In the genomic region with DNA sequence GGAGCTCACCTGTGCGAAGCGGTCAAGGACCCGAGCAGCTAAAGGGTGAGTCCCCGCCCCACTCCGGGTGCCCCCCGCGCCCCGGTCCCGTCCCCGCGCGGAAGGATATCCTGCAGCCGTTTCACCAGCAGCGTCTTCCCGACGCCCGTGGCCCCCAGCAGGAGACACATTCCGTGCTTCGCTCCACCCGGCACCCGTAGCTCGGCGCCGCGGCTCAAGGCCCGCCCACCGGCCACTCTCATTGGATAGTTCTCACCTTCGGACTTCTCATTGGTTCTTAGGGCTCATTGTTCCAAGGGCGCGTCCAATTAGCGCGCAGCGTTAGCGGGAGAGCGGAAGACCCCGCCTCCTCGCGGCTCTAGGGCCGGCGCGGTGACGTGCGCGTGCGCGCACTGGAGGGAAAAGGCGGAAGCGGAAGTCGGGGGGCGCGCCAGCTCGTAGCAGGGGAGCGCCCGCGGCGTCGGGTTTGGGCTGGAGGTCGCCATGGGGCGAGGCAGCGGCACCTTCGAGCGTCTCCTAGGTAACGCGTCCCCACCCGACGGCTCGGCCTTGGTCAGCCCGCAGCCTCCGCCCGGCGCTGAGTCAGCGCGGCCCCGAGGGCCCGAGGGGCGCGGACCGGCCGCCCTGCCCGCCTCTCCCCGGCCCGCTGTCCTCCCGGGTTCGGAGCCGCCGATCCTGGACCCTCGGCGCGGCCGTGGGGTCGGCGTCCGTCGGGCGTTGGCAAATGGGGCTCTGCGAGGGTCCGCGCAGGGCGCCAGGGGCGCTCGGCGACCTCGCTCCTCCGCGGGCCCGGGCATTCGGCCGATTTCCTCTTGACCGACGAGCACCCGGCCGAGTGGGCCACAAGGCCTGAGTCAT, we compare ENCODE assay signal across 2 cellular contexts.
TF ChIP-seq lines count a peak whose summit lies in the region.

A gene with protein sequence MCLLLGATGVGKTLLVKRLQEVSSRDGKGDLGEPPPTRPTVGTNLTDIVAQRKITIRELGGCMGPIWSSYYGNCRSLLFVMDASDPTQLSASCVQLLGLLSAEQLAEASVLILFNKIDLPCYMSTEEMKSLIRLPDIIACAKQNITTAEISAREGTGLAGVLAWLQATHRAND (minus strand): TSS at position 214 of the 858 bp plus-strand sequence. CDS start 44 bp downstream, at position 170.
A gene with protein sequence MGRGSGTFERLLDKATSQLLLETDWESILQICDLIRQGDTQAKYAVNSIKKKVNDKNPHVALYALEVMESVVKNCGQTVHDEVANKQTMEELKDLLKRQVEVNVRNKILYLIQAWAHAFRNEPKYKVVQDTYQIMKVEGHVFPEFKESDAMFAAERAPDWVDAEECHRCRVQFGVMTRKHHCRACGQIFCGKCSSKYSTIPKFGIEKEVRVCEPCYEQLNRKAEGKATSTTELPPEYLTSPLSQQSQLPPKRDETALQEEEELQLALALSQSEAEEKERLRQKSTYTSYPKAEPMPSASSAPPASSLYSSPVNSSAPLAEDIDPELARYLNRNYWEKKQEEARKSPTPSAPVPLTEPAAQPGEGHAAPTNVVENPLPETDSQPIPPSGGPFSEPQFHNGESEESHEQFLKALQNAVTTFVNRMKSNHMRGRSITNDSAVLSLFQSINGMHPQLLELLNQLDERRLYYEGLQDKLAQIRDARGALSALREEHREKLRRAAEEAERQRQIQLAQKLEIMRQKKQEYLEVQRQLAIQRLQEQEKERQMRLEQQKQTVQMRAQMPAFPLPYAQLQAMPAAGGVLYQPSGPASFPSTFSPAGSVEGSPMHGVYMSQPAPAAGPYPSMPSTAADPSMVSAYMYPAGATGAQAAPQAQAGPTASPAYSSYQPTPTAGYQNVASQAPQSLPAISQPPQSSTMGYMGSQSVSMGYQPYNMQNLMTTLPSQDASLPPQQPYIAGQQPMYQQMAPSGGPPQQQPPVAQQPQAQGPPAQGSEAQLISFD (plus strand): TSS at position 428 of the 858 bp plus-strand sequence. CDS start 56 bp downstream, at position 484.

TF ChIP-seq in HCT116, 20 proteins besides CTCF, POLR2A, EP300 and RAD21:
- TF ChIP-seq ELF1 (IDR thresholded peaks at IDR 0.05; ENCODE audit: borderline replicate concordance, low read depth) = no peak; the same call in 1 of the 2 replicates
- TF ChIP-seq YY1 (IDR thresholded peaks at IDR 0.05; ENCODE audit: extremely low read depth, insufficient replicate concordance, low read depth, low read length) = peak; percentile 17
- no peak for TF ChIP-seq EZH2 (IDR thresholded peaks at IDR 0.05)
- TF ChIP-seq CEBPB (IDR thresholded peaks at IDR 0.05; ENCODE audit: low read depth) = no peak
- TF ChIP-seq, protein P1, sequence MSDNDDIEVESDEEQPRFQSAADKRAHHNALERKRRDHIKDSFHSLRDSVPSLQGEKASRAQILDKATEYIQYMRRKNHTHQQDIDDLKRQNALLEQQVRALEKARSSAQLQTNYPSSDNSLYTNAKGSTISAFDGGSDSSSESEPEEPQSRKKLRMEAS (IDR thresholded peaks at IDR 0.05) = peak; percentile 83
- peak; percentile 99 for TF ChIP-seq SP1 (IDR thresholded peaks at IDR 0.05; ENCODE audit: low read depth)
- TF ChIP-seq POLR2AphosphoS5 (IDR thresholded peaks at IDR 0.05; ENCODE audit: low read depth, low read length) = peak; percentile 82
- TF ChIP-seq ZNF274 (IDR thresholded peaks at IDR 0.05; ENCODE audit: low read depth, low read length) = no peak
- TF ChIP-seq, protein P2, sequence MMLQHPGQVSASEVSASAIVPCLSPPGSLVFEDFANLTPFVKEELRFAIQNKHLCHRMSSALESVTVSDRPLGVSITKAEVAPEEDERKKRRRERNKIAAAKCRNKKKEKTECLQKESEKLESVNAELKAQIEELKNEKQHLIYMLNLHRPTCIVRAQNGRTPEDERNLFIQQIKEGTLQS (IDR thresholded peaks at IDR 0.05) = no peak
- TF ChIP-seq, protein P3, sequence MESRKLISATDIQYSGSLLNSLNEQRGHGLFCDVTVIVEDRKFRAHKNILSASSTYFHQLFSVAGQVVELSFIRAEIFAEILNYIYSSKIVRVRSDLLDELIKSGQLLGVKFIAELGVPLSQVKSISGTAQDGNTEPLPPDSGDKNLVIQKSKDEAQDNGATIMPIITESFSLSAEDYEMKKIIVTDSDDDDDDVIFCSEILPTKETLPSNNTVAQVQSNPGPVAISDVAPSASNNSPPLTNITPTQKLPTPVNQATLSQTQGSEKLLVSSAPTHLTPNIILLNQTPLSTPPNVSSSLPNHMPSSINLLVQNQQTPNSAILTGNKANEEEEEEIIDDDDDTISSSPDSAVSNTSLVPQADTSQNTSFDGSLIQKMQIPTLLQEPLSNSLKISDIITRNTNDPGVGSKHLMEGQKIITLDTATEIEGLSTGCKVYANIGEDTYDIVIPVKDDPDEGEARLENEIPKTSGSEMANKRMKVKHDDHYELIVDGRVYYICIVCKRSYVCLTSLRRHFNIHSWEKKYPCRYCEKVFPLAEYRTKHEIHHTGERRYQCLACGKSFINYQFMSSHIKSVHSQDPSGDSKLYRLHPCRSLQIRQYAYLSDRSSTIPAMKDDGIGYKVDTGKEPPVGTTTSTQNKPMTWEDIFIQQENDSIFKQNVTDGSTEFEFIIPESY (IDR thresholded peaks at IDR 0.05; ENCODE audit: extremely low read depth, insufficient replicate concordance, low read length) = no peak
- TF ChIP-seq, protein P4, sequence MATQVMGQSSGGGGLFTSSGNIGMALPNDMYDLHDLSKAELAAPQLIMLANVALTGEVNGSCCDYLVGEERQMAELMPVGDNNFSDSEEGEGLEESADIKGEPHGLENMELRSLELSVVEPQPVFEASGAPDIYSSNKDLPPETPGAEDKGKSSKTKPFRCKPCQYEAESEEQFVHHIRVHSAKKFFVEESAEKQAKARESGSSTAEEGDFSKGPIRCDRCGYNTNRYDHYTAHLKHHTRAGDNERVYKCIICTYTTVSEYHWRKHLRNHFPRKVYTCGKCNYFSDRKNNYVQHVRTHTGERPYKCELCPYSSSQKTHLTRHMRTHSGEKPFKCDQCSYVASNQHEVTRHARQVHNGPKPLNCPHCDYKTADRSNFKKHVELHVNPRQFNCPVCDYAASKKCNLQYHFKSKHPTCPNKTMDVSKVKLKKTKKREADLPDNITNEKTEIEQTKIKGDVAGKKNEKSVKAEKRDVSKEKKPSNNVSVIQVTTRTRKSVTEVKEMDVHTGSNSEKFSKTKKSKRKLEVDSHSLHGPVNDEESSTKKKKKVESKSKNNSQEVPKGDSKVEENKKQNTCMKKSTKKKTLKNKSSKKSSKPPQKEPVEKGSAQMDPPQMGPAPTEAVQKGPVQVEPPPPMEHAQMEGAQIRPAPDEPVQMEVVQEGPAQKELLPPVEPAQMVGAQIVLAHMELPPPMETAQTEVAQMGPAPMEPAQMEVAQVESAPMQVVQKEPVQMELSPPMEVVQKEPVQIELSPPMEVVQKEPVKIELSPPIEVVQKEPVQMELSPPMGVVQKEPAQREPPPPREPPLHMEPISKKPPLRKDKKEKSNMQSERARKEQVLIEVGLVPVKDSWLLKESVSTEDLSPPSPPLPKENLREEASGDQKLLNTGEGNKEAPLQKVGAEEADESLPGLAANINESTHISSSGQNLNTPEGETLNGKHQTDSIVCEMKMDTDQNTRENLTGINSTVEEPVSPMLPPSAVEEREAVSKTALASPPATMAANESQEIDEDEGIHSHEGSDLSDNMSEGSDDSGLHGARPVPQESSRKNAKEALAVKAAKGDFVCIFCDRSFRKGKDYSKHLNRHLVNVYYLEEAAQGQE (IDR thresholded peaks at IDR 0.05; ENCODE audit: low read depth) = no peak
- TF ChIP-seq EGR1 (IDR thresholded peaks at IDR 0.05; ENCODE audit: low read depth) = no peak; the same call in 1 of the 2 replicates
- TF ChIP-seq CBX3 (IDR thresholded peaks at IDR 0.05; ENCODE audit: low read depth) = no peak
- TF ChIP-seq FOSL1 (IDR thresholded peaks at IDR 0.05; ENCODE audit: low read depth) = no peak
- TF ChIP-seq SRF (IDR thresholded peaks at IDR 0.05; ENCODE audit: low read depth) = no peak
- peak; percentile 94; the same call in 1 of the 2 replicates for TF ChIP-seq SIN3A (IDR thresholded peaks at IDR 0.05; ENCODE audit: low read depth)
- TF ChIP-seq TCF7L2 (IDR thresholded peaks at IDR 0.05; ENCODE audit: borderline replicate concordance, extremely low read depth, insufficient read depth, insufficient read length) = no peak
- peak; percentile 90; the same call in 1 of the 2 replicates for TF ChIP-seq ZFX (IDR thresholded peaks at IDR 0.05)
- TF ChIP-seq JUND (IDR thresholded peaks at IDR 0.05) = no peak
- TF ChIP-seq EZH2phosphoT487 (IDR thresholded peaks at IDR 0.05; ENCODE audit: borderline replicate concordance) = no peak

TF ChIP-seq in neural cell, 6 proteins besides CTCF, POLR2A, EP300 and RAD21:
- TF ChIP-seq SMC3 (conservative IDR thresholded peaks at IDR 0.05; ENCODE audit: poor library complexity) (no peak), POLR2AphosphoS5 (IDR thresholded peaks at IDR 0.05) (peak; percentile 84), MXI1 (conservative IDR thresholded peaks at IDR 0.05; ENCODE audit: poor library complexity, severe bottlenecking) (peak; percentile 76), EZH2 (IDR thresholded peaks at IDR 0.05; ENCODE audit: borderline replicate concordance, insufficient read depth, low read length, poor library complexity, severe bottlenecking) (no peak), TAF1 (IDR thresholded peaks at IDR 0.05; ENCODE audit: low read depth) (peak; percentile 70)
- TF ChIP-seq, protein P4 (IDR thresholded peaks at IDR 0.05; ENCODE audit: borderline replicate concordance) = peak; percentile 5
TF ChIP-seq in neural cell: peak in this region for 4.
